In genomic region chr22:29700949-29701927, GRCh38 we compare ENCODE assay signal across 8 cellular contexts. TPM values are rescaled to one million over a fixed set of nuclear protein-coding genes. Genes with fewer than 3 reads are reported as not detected.
DNase-seq lines count a peak whose midpoint lies in the region; ATAC-seq, FAIRE-seq and TF ChIP-seq lines count a peak whose summit lies in the region.

No MANE protein-coding gene starts in this region.

- TF ChIP-seq EP300 in A549 (IDR thresholded peaks at IDR 0.05) (no peak), K562 (IDR thresholded peaks at IDR 0.05; ENCODE audit: low read length) (no peak)

- no peak overlapping the region for H3K4me3 ChIP-seq in A549
- H3K4me3 ChIP-seq in K562, result no peak overlapping the region
- no peak overlapping the region for H3K4me3 ChIP-seq in parathyroid adenoma (ENCODE audit: low read depth, low read length)

- no peak overlapping the region for H2AFZ ChIP-seq in K562 (ENCODE audit: low read depth, low read length)
- H2AFZ ChIP-seq in parathyroid adenoma, result no peak overlapping the region

- no peaks in the 10 kb centered on the region for H3K36me3 ChIP-seq in K562 (ENCODE audit: control insufficient read depth, insufficient read depth, low read length)
- H3K36me3 ChIP-seq in parathyroid adenoma (ENCODE audit: control insufficient read depth, insufficient read depth, low read length), result no peaks in the 10 kb centered on the region

- H3K79me2 ChIP-seq in K562 (ENCODE audit: control insufficient read depth, insufficient read depth, low read length), result no peaks in the 10 kb centered on the region
- no peaks in the 10 kb centered on the region for H3K79me2 ChIP-seq in parathyroid adenoma

- 48% methylated on average over 21 of the region's 21 CpGs for WGBS in A549 (ENCODE audit: missing lambda C conversion rate)
- 32% methylated on average over 20 of the region's 21 CpGs for WGBS in K562 (ENCODE audit: insufficient coverage, low coverage, missing lambda C conversion rate)

- H3K27ac ChIP-seq in A549 (peak overlapping the region in 1 of 2 experiments; percentile 78; a peak in 3 of 6 replicates), K562 (ENCODE audit: extremely low read depth, low read depth, low read length) (no peak overlapping the region), parathyroid adenoma (peak overlapping the region; percentile 91)

- H3K9me1 ChIP-seq in K562 (ENCODE audit: control insufficient read depth, insufficient read depth, low read length), result no peaks in the 10 kb centered on the region

- peak overlapping the region; percentile 54 for H3K4me2 ChIP-seq in A549
- H3K4me2 ChIP-seq in K562 (ENCODE audit: insufficient read depth, low read length), result no peak overlapping the region
- H3K4me2 ChIP-seq in parathyroid adenoma (ENCODE audit: low read length), result no peak overlapping the region

- H3K9ac ChIP-seq in K562 (ENCODE audit: insufficient read depth in 1 of 2, low read depth in 2 of 2, low read length in 2 of 2), result no peak overlapping the region; a peak in 1 of 4 replicates
- no peak overlapping the region for H3K9ac ChIP-seq in parathyroid adenoma

- intact Hi-C loops in K562 (cut with micrococcal nuclease), result loop anchor here (5.0 kb wide), 1 partner anchor 386 kb away; no protein-coding TSS in a partner anchor
- intact Hi-C loops in cardiac septum (cut with DNase I), result no loop called here

- no peak for FAIRE-seq in A549 (lab: Jason Lieb, UNC)
- FAIRE-seq in K562 (lab: Jason Lieb, UNC), result peak; percentile 64

- H3K9me3 ChIP-seq in A549 (no peaks in the 10 kb centered on the region), K562 (replicated peaks; ENCODE audit: control insufficient read depth, insufficient read depth, low read depth, low read length) (no peaks in the 10 kb centered on the region), parathyroid adenoma (ENCODE audit: control insufficient read depth, low read length) (no peaks in the 10 kb centered on the region)

- no peaks in the 10 kb centered on the region for H4K20me1 ChIP-seq in K562 (replicated peaks; ENCODE audit: control insufficient read depth, insufficient read depth, low read length)

- no peak for TF ChIP-seq POLR2A in A549 (IDR thresholded peaks at IDR 0.05; ENCODE audit: low read length)
- no peak for TF ChIP-seq POLR2A in K562 (conservative IDR thresholded peaks at IDR 0.05)

- ATAC-seq in A549, result peak; percentile 52 to 63
- ATAC-seq in K562, result peak; percentile 94
- no peak for ATAC-seq in GM21447 (IDR thresholded peaks at IDR 0.05; ENCODE audit: unreplicated experiment)
- ATAC-seq in HG03175 (IDR thresholded peaks at IDR 0.05; ENCODE audit: unreplicated experiment), result no peak

- CTCF ChIA-PET in A549 (lab: Yijun Ruan, JAX), result interaction anchor here (0.6 to 3.2 kb wide), 9 partner anchors 11 to 1068 kb away, joined by 3 to 17 read pairs (median 4); partner anchors contain the start of gene ASCC2
- CTCF ChIA-PET in K562 (lab: Yijun Ruan, JAX; ENCODE audit: low intra/inter-chr PET ratio), result interaction anchor here (0.9 to 2.4 kb wide), 2 partner anchors 16 to 388 kb away, joined by 3 to 16 read pairs; no protein-coding TSS in a partner anchor

- no TSS peak for BruUV-seq in K562 (replicated peaks; lab: Mats Ljungman, UMichigan)

- DNase-seq in A549 (ENCODE audit: low read depth in 1 of 2, low spot score in 1 of 2), result peak; percentile 31 to 44
- peak; percentile 30 for DNase-seq in GF-D8 (lab: John Stamatoyannopoulos, UW)
- peak; percentile 68 for DNase-seq in NCI-H345 (lab: John Stamatoyannopoulos, UW)
- DNase-seq in K562 (ENCODE audit: extremely low read depth in 1 of 4, low spot score in 3 of 4), result peak; percentile 20 to 67 (median 46)
- DNase-seq in cardiac septum (ENCODE audit: low spot score), result no peak

- TF ChIP-seq RAD21 in A549 (conservative IDR thresholded peaks at IDR 0.05 in 1 of 2, IDR thresholded peaks at IDR 0.05 in 1 of 2) (peak in 1 of 2 experiments; percentile 44; a peak in 3 of 5 replicates), K562 (CRISPR knock-in tag; conservative IDR thresholded peaks at IDR 0.05 in 1 of 2, IDR thresholded peaks at IDR 0.05 in 1 of 2) (peak in 1 of 2 experiments; percentile 69; a peak in 2 of 4 replicates)

- POLR2A ChIA-PET in A549 (lab: Yijun Ruan, JAX) (no interaction called here), K562 (lab: Yijun Ruan, JAX) (interaction anchor here (0.5 to 1.4 kb wide), 7 partner anchors 9 to 301 kb away, joined by 3 to 6 read pairs (median 3); no protein-coding TSS in a partner anchor)

- H3K4me1 ChIP-seq in A549 (peaks cover 39% of the 10 kb centered on the region), K562 (replicated peaks in 1 of 2; ENCODE audit: control insufficient read depth in 2 of 2, insufficient read depth in 2 of 2, low read length in 2 of 2) (peaks cover 8 to 34% of the 10 kb centered on the region in 2 experiments; a peak in 4 of 5 replicates), parathyroid adenoma (peaks cover 20% of the 10 kb centered on the region)

- TF ChIP-seq CTCF in A549 (IDR thresholded peaks at IDR 0.05) (no peak), K562 (IDR thresholded peaks at IDR 0.05 in 2 of 3, conservative IDR thresholded peaks at IDR 0.05 in 1 of 3; ENCODE audit: insufficient read depth in 2 of 3, low read depth in 1 of 3, low read length in 3 of 3) (peak; percentile 51 to 63 (median 55)), parathyroid adenoma (IDR thresholded peaks at IDR 0.05) (no peak)

- H3K27me3 ChIP-seq in K562 (ENCODE audit: control insufficient read depth in 2 of 2, insufficient read depth in 2 of 2, low read length in 2 of 2), result no peaks in the 10 kb centered on the region
- no peaks in the 10 kb centered on the region for H3K27me3 ChIP-seq in parathyroid adenoma (ENCODE audit: control insufficient read depth, insufficient read depth, low read length)

- in situ Hi-C loops in K562 (cut with MboI), result no loop called here

TF ChIP-seq in A549, 52 proteins besides CTCF, POLR2A, EP300 and RAD21:
- TF ChIP-seq MAX (IDR thresholded peaks at IDR 0.05), result no peak
- TF ChIP-seq SMC3 (IDR thresholded peaks at IDR 0.05), result 0 out of 3 replicates have a peak, but pooled peaks have one; percentile 8

TF ChIP-seq in K562, 482 proteins besides CTCF, POLR2A, EP300 and RAD21 (continues in another document):
- TF ChIP-seq STAT5A (IDR thresholded peaks at IDR 0.05; ENCODE audit: borderline replicate concordance, low read length) (peak; percentile 36; the same call in 1 of the 2 replicates), MEIS2 (IDR thresholded peaks at IDR 0.05; ENCODE audit: partially characterized antibody) (peak; percentile 41), CXXC5 (CRISPR knock-in tag; IDR thresholded peaks at IDR 0.05) (peak; percentile 52), PKNOX1 (IDR thresholded peaks at IDR 0.05) (peak; percentile 32; the same call in 1 of the 2 replicates), ZNF121 (CRISPR knock-in tag; conservative IDR thresholded peaks at IDR 0.05) (no peak), CEBPG (CRISPR knock-in tag; IDR thresholded peaks at IDR 0.05) (peak; percentile 11; the same call in 1 of the 2 replicates), CEBPG (tag; conservative IDR thresholded peaks at IDR 0.05 in 1 of 2, IDR thresholded peaks at IDR 0.05 in 1 of 2) (no peak), HNRNPLL (IDR thresholded peaks at IDR 0.05; ENCODE audit: low read depth, low read length, poor library complexity, severe bottlenecking) (peak; percentile 69), ATF3 (IDR thresholded peaks at IDR 0.05) (peak; percentile 23; the same call in 1 of the 2 replicates), ATF3 (CRISPR knock-in tag; conservative IDR thresholded peaks at IDR 0.05) (no peak)

RNA-seq across cellular contexts. Expression of gene CABP7, which starts 18.6 kb away (rescaled TPM):
- polyA plus RNA-seq in A549 (2011; rRNA removed) (0.05 and 0.09 TPM in 2 replicates), A549 (2017; fragmentation: RNase III; extraction: RNeasy Plus Mini Kit Qiagen cat#74134 plus additional on column Dnase treatment) (0.13 to 0.17 TPM (median 0.15 TPM) in 3 replicates), K562 (2011; rRNA removed) (not detected in 2 replicates), K562 (2014; fragmentation: Illumina TruSeq; extraction: Trizol) (not detected in 2 replicates), K562 (2014; fragmentation: Nextera tagmentation; extraction: Ambion mirVana) (not detected), K562 (2014; rRNA removed) (not detected in 2 replicates)
- 0.15 and 0.21 TPM in 2 replicates for polyA plus RNA-seq in A549 (2012; cell fraction: cytosol; rRNA removed)
- polyA plus RNA-seq in A549 (2012; cell fraction: nucleus; rRNA removed), result 0.17 and 0.27 TPM in 2 replicates
- 0.15 and 0.21 TPM in 2 replicates for polyA minus RNA-seq in A549 (2011; rRNA and poly(A)+ RNA removed)
- not detected in 2 replicates for total RNA-seq in K562 (2011; cell fraction: chromatin; rRNA removed; ENCODE audit: low replicate concordance)
- not detected in 2 replicates for total RNA-seq in K562 (2011; cell fraction: nucleolus; rRNA removed)
- total RNA-seq in K562 (2011; cell fraction: nucleoplasm; rRNA removed), result not detected in 2 replicates
- total RNA-seq in K562 (2014; rRNA removed) (not detected in 2 replicates), K562 (2014; rRNA removed; fragmentation: Illumina TruSeq; extraction: Trizol) (not detected in 2 replicates), K562 (2015; rRNA removed; fragmentation: Illumina TruSeq; extraction: Trizol) (not detected in 2 replicates), K562 (2021) (not detected in 2 replicates), cardiac septum (not detected)
- polyA plus RNA-seq in K562 (2011; cell fraction: cytosol; rRNA removed), result 0.01 TPM in 1 of 2 replicates, not detected in the other
- 0.06 TPM in 1 of 2 replicates, not detected in the other for polyA plus RNA-seq in K562 (2011; cell fraction: nucleus; rRNA removed)
- 0.05 TPM in 1 of 2 replicates, not detected in the other for polyA plus RNA-seq in K562 (2012)
- not detected in 2 replicates for polyA minus RNA-seq in K562 (2011; rRNA and poly(A)+ RNA removed)
- polyA minus RNA-seq in K562 (2011; cell fraction: cytosol; rRNA and poly(A)+ RNA removed), result not detected in 2 replicates
- not detected in 2 replicates for polyA minus RNA-seq in K562 (2011; cell fraction: nucleus; rRNA and poly(A)+ RNA removed)

Comparison
In these comparisons a context has a peak if more than half of its experiments do, and no peak if none do; other contexts are left out.
1. ATAC-seq: peak in A549 (2 of 2) and K562 (single experiment); none in GM21447 (single experiment) and HG03175 (single experiment).
2. CTCF ChIP-seq: peak in K562 (3 of 3); none in A549 (single experiment) and parathyroid adenoma (single experiment).
3. Of the 35 proteins assayed by ChIP-seq in both K562 and A549: peak only in K562: CTCF; only in A549: none; in both: SMC3; in neither: 32; mixed calls (peak in some experiments, not most) for 1.